ENCODE assay signal across 20 cellular contexts in genomic region chr16:13953501-13953900, GRCh38.
"Had no signal": no experiment of that assay in that cellular context is flagged by ENCODE, and none has a peak within 500 bp of the region (broad histone marks: within the 10 kb centered on the region; RNA-seq: fewer than 3 reads in every experiment).

No MANE protein-coding gene starts in this region.

- H3K4me2 ChIP-seq: KMS-11 had no signal

- H3K27ac ChIP-seq: HL-60, KMS-11, Peyer's patch, SJCRH30 had no signal

- DNase-seq: Kasumi-1, MM.1S, NCI-H1092 treated with DMSO at 0.1 percent for 48 hours, NCI-H1436, NCI-H187, NCI-H2029, NCI-H2171 treated with DMSO at 0.1 percent for 48 hours, NCI-H345, NCI-H446 treated with DMSO at 0.1 percent for 48 hours, NCI-H510A treated with DMSO at 0.1 percent for 48 hours, NCI-H69, NCI-H774, Peyer's patch, SHP77 treated with DMSO at 0.1 percent for 48 hours, SJCRH30 had no signal

- H3K9me3 ChIP-seq: Peyer's patch, SJCRH30 had no signal

- ATAC-seq: K562, Right ventricle myocardium inferior, SK-N-SH treated with all-trans-retinoic acid at 6 μM for 48 hours had no signal

- H3K4me3 ChIP-seq: K562, Peyer's patch, SJCRH30 had no signal

- H3K9ac ChIP-seq: KMS-11 had no signal

- H3K27me3 ChIP-seq: Peyer's patch, SJCRH30 had no signal
